Comparison of ENCODE assay signal across 8 cellular contexts in the genomic region with DNA sequence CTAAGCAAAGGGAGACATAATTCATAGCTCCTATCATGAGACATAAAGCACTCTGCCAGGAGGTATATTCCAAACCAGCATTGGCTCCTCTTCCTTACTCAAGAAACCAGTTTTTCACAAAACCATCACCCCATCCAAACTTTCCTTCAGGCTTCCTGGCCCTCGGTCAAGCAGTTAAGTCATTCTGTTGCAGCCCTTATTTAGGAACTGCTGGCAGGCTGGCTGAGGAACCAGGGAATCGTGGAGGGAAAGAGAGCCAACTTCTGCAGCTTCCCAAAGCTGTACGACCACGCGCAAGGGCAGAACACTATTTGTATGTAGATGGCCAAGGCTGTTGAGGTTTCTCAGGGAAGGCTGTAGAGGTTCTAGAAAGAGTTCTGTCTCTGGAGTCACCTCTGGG. TPM values are rescaled to one million over a fixed set of nuclear protein-coding genes. Genes with fewer than 3 reads are reported as not detected.
DNase-seq lines count a peak whose midpoint lies in the region; ATAC-seq and TF ChIP-seq lines count a peak whose summit lies in the region.

No MANE protein-coding gene starts in this region.

- H3K27me3 ChIP-seq in brain microvascular endothelial cell (replicated peaks) (no peaks in the 10 kb centered on the region), upper lobe of left lung (no peaks in the 10 kb centered on the region), WERI-Rb-1 (ENCODE audit: insufficient read depth, low read depth, severe bottlenecking) (no peaks in the 10 kb centered on the region)

- H3K9me3 ChIP-seq in upper lobe of left lung (no peaks in the 10 kb centered on the region), WERI-Rb-1 (ENCODE audit: severe bottlenecking) (no peaks in the 10 kb centered on the region)

- no peaks in the 10 kb centered on the region for H3K27me3 Mint-ChIP-seq in activated T-cell treated with anti-CD3 and anti-CD28 coated beads, Interleukin-2, amount 50 U/mL, for 4 hours (ENCODE audit: low read depth)
- no peaks in the 10 kb centered on the region for H3K27me3 Mint-ChIP-seq in memory B cell

- DNase-seq in activated T-cell treated with anti-CD3 and anti-CD28 coated beads, Interleukin-2, amount 50 U/mL, for 4 hours, result no peak
- no peak for DNase-seq in activated T-cell treated with anti-CD3 and anti-CD28 coated beads, Interleukin-2, amount 50 U/mL, for 48 hours
- DNase-seq in brain microvascular endothelial cell, result no peak
- no peak for DNase-seq in memory B cell (ENCODE audit: low spot score in 2 of 2)
- no peak for DNase-seq in upper lobe of left lung
- DNase-seq in WERI-Rb-1, result no peak

- H3K4me1 Mint-ChIP-seq in activated T-cell treated with anti-CD3 and anti-CD28 coated beads, Interleukin-2, amount 50 U/mL, for 4 hours (ENCODE audit: low read depth), result peaks cover 13% of the 10 kb centered on the region
- H3K4me1 Mint-ChIP-seq in memory B cell, result peaks cover 16% of the 10 kb centered on the region

- in situ Hi-C loops in brain microvascular endothelial cell (cut with HindIII; ENCODE audit: low pct_ligation_motif_present, low sequenced_read_pairs), result no loop called here

- H3K9me3 Mint-ChIP-seq in activated T-cell treated with anti-CD3 and anti-CD28 coated beads, Interleukin-2, amount 50 U/mL, for 4 hours, result no peaks in the 10 kb centered on the region
- no peaks in the 10 kb centered on the region for H3K9me3 Mint-ChIP-seq in memory B cell

- ATAC-seq in activated T-cell treated with anti-CD3 and anti-CD28 coated beads, Interleukin-2, amount 50 U/mL, for 4 hours, result no peak
- ATAC-seq in memory B cell (ENCODE audit: low read depth) (no peak), upper lobe of left lung (ENCODE audit: low FRiP score in 2 of 2) (peak in 1 of 2 donors; percentile 59), GM19452 (IDR thresholded peaks at IDR 0.05; ENCODE audit: unreplicated experiment) (no peak)
- ATAC-seq in activated CD4-positive, CD25-positive, alpha-beta regulatory T cell treated with anti-CD3 and anti-CD28 coated beads, Interleukin-2, amount 50 U/mL, for 24 hours, result no peak

- H3K4me1 ChIP-seq in upper lobe of left lung, result peaks cover 5 to 13% (median 10%) of the 10 kb centered on the region in 4 donors

- TF ChIP-seq POLR2A in upper lobe of left lung (IDR thresholded peaks at IDR 0.05), result no peak

- TF ChIP-seq CTCF in brain microvascular endothelial cell (IDR thresholded peaks at IDR 0.05; ENCODE audit: low read depth, low read length, missing control alignments) (no peak), upper lobe of left lung (IDR thresholded peaks at IDR 0.05) (no peak), WERI-Rb-1 (IDR thresholded peaks at IDR 0.05; ENCODE audit: low read depth, low read length) (no peak)

- no peak for TF ChIP-seq EP300 in upper lobe of left lung (IDR thresholded peaks at IDR 0.05)

- H3K27ac Mint-ChIP-seq in memory B cell, result peak overlapping the region; percentile 94

- peaks cover 3% of the 10 kb centered on the region for H3K36me3 Mint-ChIP-seq in activated T-cell treated with anti-CD3 and anti-CD28 coated beads, Interleukin-2, amount 50 U/mL, for 4 hours (ENCODE audit: insufficient read depth)
- H3K36me3 Mint-ChIP-seq in memory B cell, result peaks cover 7% of the 10 kb centered on the region

- H3K27ac ChIP-seq in brain microvascular endothelial cell (no peak overlapping the region), upper lobe of left lung (peak overlapping the region in 3 of 4 donors; percentile 57 to 81 (median 69)), WERI-Rb-1 (no peak overlapping the region)

- H3K4me3 Mint-ChIP-seq in activated T-cell treated with anti-CD3 and anti-CD28 coated beads, Interleukin-2, amount 50 U/mL, for 4 hours, result peak overlapping the region; percentile 93
- peak overlapping the region; percentile 77 for H3K4me3 Mint-ChIP-seq in memory B cell

- peak overlapping the region; percentile 67 for H3K4me3 ChIP-seq in brain microvascular endothelial cell (ENCODE audit: low read depth, low read length)
- H3K4me3 ChIP-seq in upper lobe of left lung, result peak overlapping the region in 3 of 4 donors; percentile 56 to 77 (median 65)
- H3K4me3 ChIP-seq in WERI-Rb-1 (ENCODE audit: low read depth, low read length), result no peak overlapping the region

- H3K36me3 ChIP-seq in brain microvascular endothelial cell (replicated peaks) (no peaks in the 10 kb centered on the region), upper lobe of left lung (peaks cover 0 to 7% (median 0%) of the 10 kb centered on the region in 4 donors), WERI-Rb-1 (no peaks in the 10 kb centered on the region)

- 50 to 84% methylated on average over 5 of the region's 5 CpGs for WGBS in upper lobe of left lung, 2 donors

RNA-seq across cellular contexts. Expression of a gene that starts 0.7 kb away (rescaled TPM):
- 10 to 100 TPM; 22.5 to 29.7 (median 23.2) TPM for total RNA-seq in activated T-cell treated with anti-CD3 and anti-CD28 coated beads, Interleukin-2, amount 50 U/mL, for 4 hours
- 10 to 100 TPM in 5 of 6 donors, 1 to 10 TPM in 1; 7.5 to 38.3 (median 21.5) TPM for total RNA-seq in upper lobe of left lung

RNA-seq across cellular contexts. Expression of a gene that starts 7.1 kb away (rescaled TPM):
- total RNA-seq in activated T-cell treated with anti-CD3 and anti-CD28 coated beads, Interleukin-2, amount 50 U/mL, for 4 hours, result 100 to 1,000 TPM; 180 to 190 (median 183) TPM
- 100 to 1,000 TPM in 3 of 6 donors, 10 to 100 TPM in 3; 29.3 to 121 (median 94.6) TPM for total RNA-seq in upper lobe of left lung

RNA-seq across cellular contexts. Expression of a gene that starts 34.1 kb away (rescaled TPM):
- total RNA-seq in activated T-cell treated with anti-CD3 and anti-CD28 coated beads, Interleukin-2, amount 50 U/mL, for 4 hours, result 10 to 100 TPM; 10.1 to 13.8 (median 12.9) TPM
- 10 to 100 TPM; 20.0 to 58.7 (median 28.0) TPM for total RNA-seq in upper lobe of left lung

RNA-seq across cellular contexts. Expression of a gene that starts 37.8 kb away (rescaled TPM):
- 1 to 10 TPM in 2 of 3 donors, under 1 TPM in 1; 0.84 to 1.1 (median 1.1) TPM for total RNA-seq in activated T-cell treated with anti-CD3 and anti-CD28 coated beads, Interleukin-2, amount 50 U/mL, for 4 hours
- 1 to 10 TPM in 3 of 6 donors, under 1 TPM in 1, not detected in 2; 0.34 to 9.4 (median 1.5) TPM for total RNA-seq in upper lobe of left lung

RNA-seq across cellular contexts. Expression of a gene that starts 42.4 kb away (rescaled TPM):
- 1 to 10 TPM in 2 of 3 donors, under 1 TPM in 1; 0.90 to 1.9 (median 1.3) TPM for total RNA-seq in activated T-cell treated with anti-CD3 and anti-CD28 coated beads, Interleukin-2, amount 50 U/mL, for 4 hours
- total RNA-seq in upper lobe of left lung, result 100 to 1,000 TPM in 3 of 6 donors, 10 to 100 TPM in 3; 45.5 to 188 (median 100) TPM

Comparison
In these comparisons a context has a peak if more than half of its experiments do, and no peak if none do; other contexts are left out.
1. H3K27ac ChIP-seq: peak in upper lobe of left lung (3 of 4); none in brain microvascular endothelial cell (single experiment) and WERI-Rb-1 (single experiment).